26 cellular contexts compared by ENCODE assay signal in the genomic region with DNA sequence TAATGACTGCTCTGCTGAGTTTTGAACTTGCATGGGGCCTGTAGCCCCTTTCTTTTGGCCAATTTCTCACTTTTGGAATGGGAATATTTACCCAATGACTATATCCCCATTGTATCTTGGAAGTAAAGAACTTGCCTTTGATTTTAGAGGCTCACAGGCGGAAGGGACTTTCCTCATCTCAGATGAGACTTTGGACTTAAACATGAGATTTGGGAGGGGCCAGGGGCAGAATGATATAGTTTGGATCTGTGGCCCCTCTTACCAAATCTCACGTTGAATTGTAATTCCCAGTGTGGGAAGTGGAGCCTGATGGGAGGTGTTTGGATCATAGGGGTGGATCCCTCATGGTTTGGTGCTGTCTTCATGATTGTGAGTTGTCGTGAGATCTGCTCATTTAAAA. TPM values are rescaled to one million over a fixed set of nuclear protein-coding genes. Genes with fewer than 3 reads are reported as not detected.
"Had no signal": no experiment of that assay in that cellular context is flagged by ENCODE, and none has a peak within 500 bp of the region (broad histone marks: within the 10 kb centered on the region; RNA-seq: fewer than 3 reads in every experiment).

No MANE protein-coding gene starts in this region.

- H3K36me3 ChIP-seq: SJSA1 had no signal

- H3K4me2 ChIP-seq: KMS-11 had no signal

- H3K9me3 ChIP-seq: SJSA1 had no signal

- H3K9ac ChIP-seq: KMS-11 had no signal

- H3K4me3 ChIP-seq: K562, SJSA1, SK-N-MC had no signal

- DNase-seq: NCI-H1092 treated with DMSO at 0.1 percent for 48 hours, NCI-H1417, NCI-H1436 treated with DMSO at 0.1 percent for 48 hours, NCI-H1694, NCI-H187 treated with DMSO at 0.1 percent for 48 hours, NCI-H2029 treated with DMSO at 0.1 percent for 48 hours, NCI-H2171 treated with DMSO at 0.1 percent for 48 hours, NCI-H2227 treated with DMSO at 0.1 percent for 48 hours, NCI-H446, NCI-H510A, NCI-H524 treated with DMSO at 0.1 percent for 48 hours, NCI-H69, NCI-H774, Right ventricle myocardium superior, RPMI8226, SIG-M5 had no signal

- ATAC-seq: K562 had no signal

- H3K27ac Mint-ChIP-seq: IgD-negative memory B cell had no signal

- FAIRE-seq: HTR-8/SVneo, K562, RCC 7860 had no signal

- H3K4me3 Mint-ChIP-seq: IgD-negative memory B cell had no signal

- H3K4me1 ChIP-seq: SJSA1 had no signal

- H3K27ac ChIP-seq: HL-60, KMS-11, SJSA1, SK-N-MC had no signal

RNA-seq across cellular contexts. Expression of a gene that starts 42.7 kb away (rescaled TPM):
- total RNA-seq: LHCN-M2, MCF 10A had no signal
- polyA plus RNA-seq: K562 had no signal
